In genomic region chr2:219497495-219498279, GRCh38 we compare ENCODE assay signal across 2 cellular contexts.
TF ChIP-seq lines count a peak whose summit lies in the region.

No MANE protein-coding gene starts in this region.

TF ChIP-seq in PFSK-1, 5 proteins besides CTCF, POLR2A, EP300 and RAD21:
- peak; percentile 38; the same call in 1 of the 2 replicates for TF ChIP-seq POLR2AphosphoS5 (IDR thresholded peaks at IDR 0.05; ENCODE audit: low read depth, low read length)
- no peak for TF ChIP-seq REST (IDR thresholded peaks at IDR 0.05; ENCODE audit: insufficient read depth in 1 of 2, low read depth in 2 of 2, low read length in 2 of 2)
- TF ChIP-seq SIN3A (IDR thresholded peaks at IDR 0.05; ENCODE audit: borderline replicate concordance, insufficient read depth, low read length) = no peak
- TF ChIP-seq FOXP2 (optimal IDR thresholded peaks at IDR 0.05; ENCODE audit: borderline replicate concordance, extremely low read depth, extremely low read length, insufficient read depth) = peak; percentile 49
- no peak for TF ChIP-seq TAF1 (IDR thresholded peaks at IDR 0.05; ENCODE audit: borderline replicate concordance, insufficient read depth, low read length)

TF ChIP-seq in K562, 482 proteins besides CTCF, POLR2A, EP300 and RAD21 (continues in another document):
- 0 out of 2 replicates have a peak, but pooled peaks have one; percentile 28 for TF ChIP-seq NBN (IDR thresholded peaks at IDR 0.05; ENCODE audit: low read depth)
- no peak for TF ChIP-seq ZBTB7A (IDR thresholded peaks at IDR 0.05; ENCODE audit: borderline replicate concordance, control insufficient read depth, low read depth, low read length)
- peak; percentile 71; the same call in 1 of the 2 replicates for TF ChIP-seq E2F5 (CRISPR knock-in tag; IDR thresholded peaks at IDR 0.05)
- no peak for TF ChIP-seq TRIM25 (IDR thresholded peaks at IDR 0.05; ENCODE audit: borderline replicate concordance)
- no peak for TF ChIP-seq HDAC1 (IDR thresholded peaks at IDR 0.05)
- no peak for TF ChIP-seq CBX5 (IDR thresholded peaks at IDR 0.05; ENCODE audit: borderline replicate concordance, low read depth)
- peak; percentile 98 for TF ChIP-seq CHD1 (IDR thresholded peaks at IDR 0.05; ENCODE audit: low read length)
- TF ChIP-seq NR2C2 (CRISPR knock-in tag; IDR thresholded peaks at IDR 0.05) = no peak
- TF ChIP-seq NR2C2 (tag; IDR thresholded peaks at IDR 0.05) = no peak
- 0 out of 2 replicates have a peak, but pooled peaks have one; percentile 38 for TF ChIP-seq TAF7 (tag; IDR thresholded peaks at IDR 0.05)
- TF ChIP-seq ZBTB8A (IDR thresholded peaks at IDR 0.05; ENCODE audit: partially characterized antibody) = no peak
- TF ChIP-seq PKNOX1 (IDR thresholded peaks at IDR 0.05) = peak; percentile 64; the same call in 1 of the 2 replicates
- TF ChIP-seq MYC (IDR thresholded peaks at IDR 0.05; ENCODE audit: low read depth, low read length) = 0 out of 2 replicates have a peak, but pooled peaks have one; percentile 15
- TF ChIP-seq MYC (CRISPR knock-in tag; IDR thresholded peaks at IDR 0.05; ENCODE audit: borderline replicate concordance, low read depth) = peak; percentile 76; the same call in 1 of the 2 replicates
- no peak for TF ChIP-seq SAFB2 (IDR thresholded peaks at IDR 0.05; ENCODE audit: borderline replicate concordance, low read depth, low read length, severe bottlenecking)
- TF ChIP-seq FOS (IDR thresholded peaks at IDR 0.05; ENCODE audit: extremely low read depth, insufficient read length) = no peak
- 0 out of 2 replicates have a peak, but pooled peaks have one; percentile 70 for TF ChIP-seq ZBED1 (IDR thresholded peaks at IDR 0.05)
- no peak for TF ChIP-seq NFE2 (IDR thresholded peaks at IDR 0.05; ENCODE audit: low read depth)
- TF ChIP-seq ZNF639 (CRISPR knock-in tag; conservative IDR thresholded peaks at IDR 0.05 in 1 of 2, IDR thresholded peaks at IDR 0.05 in 1 of 2) = peak in 1 of 2 experiments; percentile 39; a peak in 1 of 4 replicates
- no peak for TF ChIP-seq ZNF717 (CRISPR knock-in tag; IDR thresholded peaks at IDR 0.05)
- TF ChIP-seq TOE1 (IDR thresholded peaks at IDR 0.05; ENCODE audit: borderline replicate concordance) = no peak
- TF ChIP-seq TOE1 (CRISPR knock-in tag; IDR thresholded peaks at IDR 0.05; ENCODE audit: borderline replicate concordance, low read depth) = no peak
- no peak for TF ChIP-seq NR4A1 (CRISPR knock-in tag; IDR thresholded peaks at IDR 0.05)
- 0 out of 2 replicates have a peak, but pooled peaks have one; percentile 23 for TF ChIP-seq NR4A1 (tag; IDR thresholded peaks at IDR 0.05)
- TF ChIP-seq ZHX1 (conservative IDR thresholded peaks at IDR 0.05; ENCODE audit: low read length) = no peak
- 0 out of 2 replicates have a peak, but pooled peaks have one; percentile 14 for TF ChIP-seq ZNF282 (CRISPR knock-in tag; IDR thresholded peaks at IDR 0.05)
- peak; percentile 53 for TF ChIP-seq KDM5B (IDR thresholded peaks at IDR 0.05; ENCODE audit: insufficient replicate concordance, low read depth, low read length)
- no peak for TF ChIP-seq SMARCA4 (IDR thresholded peaks at IDR 0.05)
- 0 out of 2 replicates have a peak, but pooled peaks have one; percentile 57 for TF ChIP-seq NFRKB (IDR thresholded peaks at IDR 0.05; ENCODE audit: low read depth)
- TF ChIP-seq MAFF (IDR thresholded peaks at IDR 0.05; ENCODE audit: low read length) = no peak
- TF ChIP-seq ZBTB12 (CRISPR knock-in tag; IDR thresholded peaks at IDR 0.05) = no peak
- peak; percentile 19; the same call in 1 of the 2 replicates for TF ChIP-seq KLF1 (tag; IDR thresholded peaks at IDR 0.05)
- peak; percentile 84 for TF ChIP-seq MGA (IDR thresholded peaks at IDR 0.05)
